Comparison of ENCODE assay signal across 8 cellular contexts in the genomic region with DNA sequence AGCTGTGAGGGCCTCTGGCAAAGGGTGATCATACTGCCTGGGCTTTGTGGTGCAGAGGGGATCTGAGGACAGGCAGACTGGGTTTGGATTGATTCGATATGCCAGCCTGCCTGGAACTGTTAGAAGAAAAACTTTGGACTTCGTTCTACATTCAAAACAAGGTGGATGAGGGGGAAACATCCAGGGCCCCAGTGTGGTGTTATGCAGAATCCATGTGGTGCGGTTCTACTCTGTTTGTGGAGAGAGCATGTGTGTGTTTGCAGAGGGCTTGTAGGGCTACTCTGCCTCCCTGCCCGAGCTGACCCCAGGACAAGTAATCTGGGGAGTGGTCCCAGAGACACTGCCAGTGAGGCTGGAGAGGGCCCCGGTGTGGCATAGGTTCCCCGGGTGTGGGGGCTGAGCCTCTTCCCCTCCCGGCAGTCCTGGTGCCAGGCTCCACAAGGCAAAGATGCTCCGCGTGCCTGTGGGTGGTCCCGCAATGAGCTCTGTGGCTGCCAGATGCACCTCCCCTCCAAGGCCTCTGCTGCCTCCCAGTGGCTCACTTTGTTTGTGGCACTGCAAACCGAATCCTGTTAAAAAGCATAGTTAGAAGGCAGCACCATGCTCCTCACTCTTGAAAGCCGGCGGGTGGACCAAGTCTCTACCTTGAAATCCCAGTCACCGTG. TPM values are rescaled to one million over a fixed set of nuclear protein-coding genes. Genes with fewer than 3 reads are reported as not detected.
A peak's percentile ranks its signal among the peaks of the same experiment; 100 is the strongest.
DNase-seq lines count a peak whose midpoint lies in the region; ATAC-seq and TF ChIP-seq lines count a peak whose summit lies in the region.

No MANE protein-coding gene starts in this region.

- no peaks in the 10 kb centered on the region for H3K79me2 ChIP-seq in MM.1S (ENCODE audit: low read length)

- no peak overlapping the region for H3K9ac ChIP-seq in MM.1S (ENCODE audit: low read length)
- no peak overlapping the region for H3K9ac ChIP-seq in skeletal muscle satellite cell (ENCODE audit: low read depth, low read length)

- no peaks in the 10 kb centered on the region for H3K36me3 ChIP-seq in MM.1S (replicated peaks; ENCODE audit: insufficient read depth, low read length)
- no peaks in the 10 kb centered on the region for H3K36me3 ChIP-seq in brain microvascular endothelial cell (replicated peaks)
- H3K36me3 ChIP-seq in skeletal muscle satellite cell (ENCODE audit: insufficient read depth, low read length): no peaks in the 10 kb centered on the region

- no peak overlapping the region for H2AFZ ChIP-seq in MM.1S (ENCODE audit: low read length)

- no peak overlapping the region for H3K4me3 ChIP-seq in MM.1S (ENCODE audit: low read length)
- no peak overlapping the region for H3K4me3 ChIP-seq in brain microvascular endothelial cell (ENCODE audit: low read depth, low read length)
- H3K4me3 ChIP-seq in skeletal muscle satellite cell (ENCODE audit: low read length): no peak overlapping the region

- no peaks in the 10 kb centered on the region for H3K9me2 ChIP-seq in MM.1S (replicated peaks; ENCODE audit: insufficient read depth, low read length)

- H3F3A ChIP-seq in MM.1S (ENCODE audit: insufficient read depth, low read length): no peaks in the 10 kb centered on the region

- H3K9me3 ChIP-seq in MM.1S (replicated peaks; ENCODE audit: insufficient read depth, low read length): no peaks in the 10 kb centered on the region
- H3K9me3 ChIP-seq in skeletal muscle satellite cell (replicated peaks; ENCODE audit: low read length): no peaks in the 10 kb centered on the region

- H3K4me2 ChIP-seq in MM.1S (ENCODE audit: low read depth, low read length) (no peak overlapping the region), skeletal muscle satellite cell (ENCODE audit: low read length) (peak overlapping the region; percentile 34)

- peak; percentile 18 to 30 for DNase-seq in activated CD4-positive, alpha-beta T cell treated with anti-CD3 and anti-CD28 coated beads for 24 hours (ENCODE audit: low read depth in 2 of 2)
- DNase-seq in activated CD4-positive, alpha-beta T cell treated with anti-CD3 and anti-CD28 coated beads for 1 hour: no peak
- DNase-seq in MM.1S: peak; percentile 56
- DNase-seq in brain microvascular endothelial cell: peak; percentile 62
- DNase-seq in iPS-NIHi11 (ENCODE audit: low spot score): peak; percentile 86

- no peak overlapping the region for H3K27ac ChIP-seq in MM.1S (ENCODE audit: low read length)
- H3K27ac ChIP-seq in brain microvascular endothelial cell: no peak overlapping the region

- in situ Hi-C loops in brain microvascular endothelial cell (cut with HindIII; ENCODE audit: low pct_ligation_motif_present, low sequenced_read_pairs): no loop called here

- ATAC-seq in SK-N-SH treated with all-trans-retinoic acid at 6 μM for 48 hours (peak; percentile 93), HG03521 (IDR thresholded peaks at IDR 0.05; ENCODE audit: unreplicated experiment) (no peak)

- H4K20me1 ChIP-seq in MM.1S (ENCODE audit: insufficient read depth, low read length): no peaks in the 10 kb centered on the region

- peaks cover 4% of the 10 kb centered on the region; the same call in 1 of the 2 replicates for H3K27me3 ChIP-seq in MM.1S (replicated peaks; ENCODE audit: insufficient read depth, low read length)
- no peaks in the 10 kb centered on the region for H3K27me3 ChIP-seq in brain microvascular endothelial cell (replicated peaks)
- no peaks in the 10 kb centered on the region for H3K27me3 ChIP-seq in skeletal muscle satellite cell (ENCODE audit: control insufficient read depth, insufficient read depth, low read length)

- TF ChIP-seq CTCF in MM.1S (IDR thresholded peaks at IDR 0.05; ENCODE audit: low read length): peak; percentile 79
- TF ChIP-seq CTCF in brain microvascular endothelial cell (IDR thresholded peaks at IDR 0.05; ENCODE audit: low read depth, low read length, missing control alignments): peak; percentile 93

- H3K4me1 ChIP-seq in MM.1S (ENCODE audit: low read length) (0 out of 2 replicates have a peak, but pooled peaks cover 3% of the 10 kb centered on the region), skeletal muscle satellite cell (ENCODE audit: control insufficient read depth, insufficient read depth, low read length) (peaks cover 4% of the 10 kb centered on the region)

TF ChIP-seq in SK-N-SH treated with all-trans-retinoic acid at 6 μM for 48 hours, 23 proteins besides CTCF, POLR2A, EP300 and RAD21:
- no peak for TF ChIP-seq ISL1 (CRISPR knock-in tag; IDR thresholded peaks at IDR 0.05)
- no peak for TF ChIP-seq ESRRG (CRISPR knock-in tag; IDR thresholded peaks at IDR 0.05)
- TF ChIP-seq, protein P1, sequence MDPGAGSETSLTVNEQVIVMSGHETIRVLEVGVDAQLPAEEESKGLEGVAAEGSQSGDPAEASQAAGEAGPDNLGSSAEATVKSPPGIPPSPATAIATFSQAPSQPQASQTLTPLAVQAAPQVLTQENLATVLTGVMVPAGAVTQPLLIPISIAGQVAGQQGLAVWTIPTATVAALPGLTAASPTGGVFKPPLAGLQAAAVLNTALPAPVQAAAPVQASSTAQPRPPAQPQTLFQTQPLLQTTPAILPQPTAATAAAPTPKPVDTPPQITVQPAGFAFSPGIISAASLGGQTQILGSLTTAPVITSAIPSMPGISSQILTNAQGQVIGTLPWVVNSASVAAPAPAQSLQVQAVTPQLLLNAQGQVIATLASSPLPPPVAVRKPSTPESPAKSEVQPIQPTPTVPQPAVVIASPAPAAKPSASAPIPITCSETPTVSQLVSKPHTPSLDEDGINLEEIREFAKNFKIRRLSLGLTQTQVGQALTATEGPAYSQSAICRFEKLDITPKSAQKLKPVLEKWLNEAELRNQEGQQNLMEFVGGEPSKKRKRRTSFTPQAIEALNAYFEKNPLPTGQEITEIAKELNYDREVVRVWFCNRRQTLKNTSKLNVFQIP (CRISPR knock-in tag; IDR thresholded peaks at IDR 0.05; ENCODE audit: borderline replicate concordance, low read depth): no peak
- TF ChIP-seq ZNF565 (CRISPR knock-in tag; conservative IDR thresholded peaks at IDR 0.05; ENCODE audit: low read depth): no peak
- no peak for TF ChIP-seq OSR1 (CRISPR knock-in tag; IDR thresholded peaks at IDR 0.05)
- no peak for TF ChIP-seq GLIS3 (CRISPR knock-in tag; IDR thresholded peaks at IDR 0.05)
- TF ChIP-seq CSDC2 (CRISPR knock-in tag; IDR thresholded peaks at IDR 0.05): no peak
- TF ChIP-seq RARB (CRISPR knock-in tag; IDR thresholded peaks at IDR 0.05): no peak
- TF ChIP-seq TCF4 (CRISPR knock-in tag; IDR thresholded peaks at IDR 0.05; ENCODE audit: borderline replicate concordance): no peak
- no peak for TF ChIP-seq ZNF8 (CRISPR knock-in tag; IDR thresholded peaks at IDR 0.05)
- TF ChIP-seq ZFP3 (CRISPR knock-in tag; IDR thresholded peaks at IDR 0.05): no peak
- TF ChIP-seq ZFP30 (CRISPR knock-in tag; IDR thresholded peaks at IDR 0.05): no peak

RNA-seq across cellular contexts. Expression of a gene that starts 22.3 kb away (rescaled TPM):
- total RNA-seq in skeletal muscle satellite cell (2012; rRNA removed): 65.7 and 74.5 TPM in 2 replicates
